13 cellular contexts compared by ENCODE assay signal in genomic region chr14:104869669-104870367, GRCh38. TPM values are rescaled to one million over a fixed set of nuclear protein-coding genes. Genes with fewer than 3 reads are reported as not detected.
"Had no signal": no experiment of that assay in that cellular context is flagged by ENCODE, and none has a peak within 500 bp of the region (broad histone marks: within the 10 kb centered on the region; RNA-seq: fewer than 3 reads in every experiment).

No MANE protein-coding gene starts in this region.

- H3K27me3 ChIP-seq: right atrium auricular region had no signal

- ATAC-seq: esophagus mucosa; gastrocnemius medialis; lower lobe of right lung; natural killer cell treated with Interleukin-12 subunit alpha and Interleukin-12 subunit beta and Interleukin-15 and Interleukin-18, amount 100 ng/mL, for 72 hours had no signal

- H3K36me3 ChIP-seq: left ventricle myocardium inferior, lower lobe of right lung, right atrium auricular region had no signal

- H3K9me3 ChIP-seq: gastrocnemius medialis, left ventricle myocardium inferior, lower lobe of right lung, right atrium auricular region, sigmoid colon, stomach had no signal

- H3K4me3 ChIP-seq: gastrocnemius medialis, left ventricle myocardium inferior, lower lobe of right lung, right atrium auricular region, sigmoid colon, stomach had no signal

- DNase-seq: effector memory CD4-positive, alpha-beta T cell; islet precursor cell; small intestine; stomach had no signal

- H3K27ac ChIP-seq: gastrocnemius medialis, left ventricle myocardium inferior, lower lobe of right lung, right atrium auricular region, sigmoid colon, stomach had no signal

RNA-seq across cellular contexts. Expression of gene PLD4, which starts 54.9 kb away (rescaled TPM):
- total RNA-seq: fibroblast of villous mesenchyme; gastrocnemius medialis; myocyte; natural killer cell treated with Interleukin-12 subunit alpha and Interleukin-12 subunit beta and Interleukin-15 and Interleukin-18, amount 100 ng/mL, for 72 hours had no signal
